2 cellular contexts compared by ENCODE assay signal in the genomic region with DNA sequence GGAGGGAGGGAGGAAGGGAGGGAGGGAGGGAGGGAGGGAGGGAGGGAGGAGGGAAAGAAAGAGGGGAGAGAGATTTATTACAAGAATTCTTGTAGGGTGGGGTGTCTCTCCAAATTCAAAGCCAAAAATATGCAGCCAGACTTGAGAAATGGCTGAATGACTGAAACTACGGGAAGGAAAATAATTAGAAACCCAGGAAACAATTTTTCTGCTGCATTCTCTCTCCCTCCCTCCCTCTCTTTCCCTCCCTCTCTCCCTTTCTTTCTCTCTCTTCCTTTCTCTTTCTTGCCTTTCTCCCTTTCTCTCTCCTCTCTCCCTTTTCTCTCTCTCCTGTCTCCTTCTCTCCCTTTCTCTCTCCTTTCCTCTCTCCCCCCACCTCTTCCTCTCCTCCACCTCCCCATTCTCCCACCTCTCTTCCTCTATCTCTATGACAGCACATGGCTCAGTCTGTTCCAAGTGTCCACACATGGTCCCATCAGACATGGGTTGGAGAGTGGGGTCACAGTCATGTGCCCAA.
TF ChIP-seq lines count a peak whose summit lies in the region.

No MANE protein-coding gene starts in this region.

TF ChIP-seq in HEK293, 187 proteins besides CTCF, POLR2A, EP300 and RAD21 (continued from another document):
- TF ChIP-seq, protein P1, sequence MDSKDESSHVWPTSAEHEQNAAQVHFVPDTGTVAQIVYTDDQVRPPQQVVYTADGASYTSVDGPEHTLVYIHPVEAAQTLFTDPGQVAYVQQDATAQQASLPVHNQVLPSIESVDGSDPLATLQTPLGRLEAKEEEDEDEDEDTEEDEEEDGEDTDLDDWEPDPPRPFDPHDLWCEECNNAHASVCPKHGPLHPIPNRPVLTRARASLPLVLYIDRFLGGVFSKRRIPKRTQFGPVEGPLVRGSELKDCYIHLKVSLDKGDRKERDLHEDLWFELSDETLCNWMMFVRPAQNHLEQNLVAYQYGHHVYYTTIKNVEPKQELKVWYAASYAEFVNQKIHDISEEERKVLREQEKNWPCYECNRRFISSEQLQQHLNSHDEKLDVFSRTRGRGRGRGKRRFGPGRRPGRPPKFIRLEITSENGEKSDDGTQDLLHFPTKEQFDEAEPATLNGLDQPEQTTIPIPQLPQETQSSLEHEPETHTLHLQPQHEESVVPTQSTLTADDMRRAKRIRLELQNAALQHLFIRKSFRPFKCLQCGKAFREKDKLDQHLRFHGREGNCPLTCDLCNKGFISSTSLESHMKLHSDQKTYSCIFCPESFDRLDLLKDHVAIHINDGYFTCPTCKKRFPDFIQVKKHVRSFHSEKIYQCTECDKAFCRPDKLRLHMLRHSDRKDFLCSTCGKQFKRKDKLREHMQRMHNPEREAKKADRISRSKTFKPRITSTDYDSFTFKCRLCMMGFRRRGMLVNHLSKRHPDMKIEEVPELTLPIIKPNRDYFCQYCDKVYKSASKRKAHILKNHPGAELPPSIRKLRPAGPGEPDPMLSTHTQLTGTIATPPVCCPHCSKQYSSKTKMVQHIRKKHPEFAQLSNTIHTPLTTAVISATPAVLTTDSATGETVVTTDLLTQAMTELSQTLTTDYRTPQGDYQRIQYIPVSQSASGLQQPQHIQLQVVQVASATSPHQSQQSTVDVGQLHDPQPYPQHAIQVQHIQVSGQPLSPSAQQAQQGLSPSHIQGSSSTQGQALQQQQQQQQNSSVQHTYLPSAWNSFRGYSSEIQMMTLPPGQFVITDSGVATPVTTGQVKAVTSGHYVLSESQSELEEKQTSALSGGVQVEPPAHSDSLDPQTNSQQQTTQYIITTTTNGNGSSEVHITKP (tag by site-specific recombination; IDR thresholded peaks at IDR 0.05), result peak; percentile 15; the same call in 1 of the 2 replicates
- TF ChIP-seq KLF16 (tag by site-specific recombination; IDR thresholded peaks at IDR 0.05) (no peak), PRDM1 (tag by site-specific recombination; IDR thresholded peaks at IDR 0.05) (peak; percentile 99), ZNF366 (tag by site-specific recombination; conservative IDR thresholded peaks at IDR 0.05) (peak; percentile 51; the same call in 1 of the 2 replicates), HOXC10 (CRISPR knock-in tag; IDR thresholded peaks at IDR 0.05) (no peak)
- TF ChIP-seq, protein P2, sequence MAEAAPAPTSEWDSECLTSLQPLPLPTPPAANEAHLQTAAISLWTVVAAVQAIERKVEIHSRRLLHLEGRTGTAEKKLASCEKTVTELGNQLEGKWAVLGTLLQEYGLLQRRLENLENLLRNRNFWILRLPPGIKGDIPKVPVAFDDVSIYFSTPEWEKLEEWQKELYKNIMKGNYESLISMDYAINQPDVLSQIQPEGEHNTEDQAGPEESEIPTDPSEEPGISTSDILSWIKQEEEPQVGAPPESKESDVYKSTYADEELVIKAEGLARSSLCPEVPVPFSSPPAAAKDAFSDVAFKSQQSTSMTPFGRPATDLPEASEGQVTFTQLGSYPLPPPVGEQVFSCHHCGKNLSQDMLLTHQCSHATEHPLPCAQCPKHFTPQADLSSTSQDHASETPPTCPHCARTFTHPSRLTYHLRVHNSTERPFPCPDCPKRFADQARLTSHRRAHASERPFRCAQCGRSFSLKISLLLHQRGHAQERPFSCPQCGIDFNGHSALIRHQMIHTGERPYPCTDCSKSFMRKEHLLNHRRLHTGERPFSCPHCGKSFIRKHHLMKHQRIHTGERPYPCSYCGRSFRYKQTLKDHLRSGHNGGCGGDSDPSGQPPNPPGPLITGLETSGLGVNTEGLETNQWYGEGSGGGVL (tag by site-specific recombination; IDR thresholded peaks at IDR 0.05), result peak; percentile 31; the same call in 1 of the 2 replicates
TF ChIP-seq in HEK293: peak in this region for 7.

TF ChIP-seq in endothelial cell of umbilical vein, 7 proteins besides CTCF, POLR2A, EP300 and RAD21 (continued from another document):
- TF ChIP-seq POLR2AphosphoS5 (IDR thresholded peaks at IDR 0.05; ENCODE audit: insufficient read depth, low read depth, low read length), result no peak
- no peak for TF ChIP-seq FOS (IDR thresholded peaks at IDR 0.05; ENCODE audit: borderline replicate concordance, insufficient read depth, low read length)
- TF ChIP-seq GATA2 (IDR thresholded peaks at IDR 0.05; ENCODE audit: insufficient read depth, insufficient read length, low read depth, low read length), result no peak
- TF ChIP-seq EZH2 (IDR thresholded peaks at IDR 0.05; ENCODE audit: borderline replicate concordance, low read depth, low read length, severe bottlenecking), result no peak
